9 cellular contexts compared by ENCODE assay signal in the genomic region with DNA sequence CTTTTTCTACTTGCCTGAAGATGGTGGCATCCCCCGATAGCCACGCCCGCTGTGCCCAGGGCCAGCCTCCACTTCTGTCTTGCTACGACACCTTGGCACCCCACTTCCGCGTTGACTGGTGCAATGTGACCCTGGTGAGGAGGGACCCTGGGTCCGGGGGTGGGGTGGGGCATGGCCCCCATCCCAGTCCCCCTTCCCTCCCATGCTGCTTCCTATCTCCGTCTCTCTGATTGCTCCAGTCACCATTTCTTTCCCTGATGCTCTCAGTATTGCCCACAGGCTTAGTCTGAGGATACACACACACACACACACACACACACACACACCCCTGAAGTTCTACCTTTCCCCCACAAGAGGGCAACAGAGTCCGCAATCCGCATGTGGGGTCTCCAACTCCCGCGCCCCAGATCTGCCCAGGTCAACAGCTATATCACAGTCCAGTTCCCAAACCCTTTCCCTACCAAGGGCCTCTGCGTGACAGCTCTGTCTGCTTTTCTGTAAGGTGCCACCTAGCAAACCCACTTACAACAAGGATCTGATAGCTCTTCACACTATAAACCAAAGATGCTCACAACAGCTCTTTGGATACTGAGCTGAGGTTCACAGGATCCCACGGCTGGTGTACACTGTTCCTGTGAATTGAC. TPM values are rescaled to one million over a fixed set of nuclear protein-coding genes. Genes with fewer than 3 reads are reported as not detected.
DNase-seq lines count a peak whose midpoint lies in the region; ATAC-seq, FAIRE-seq and TF ChIP-seq lines count a peak whose summit lies in the region.
"Had no signal": no experiment of that assay in that cellular context is flagged by ENCODE, and none has a peak within 500 bp of the region (broad histone marks: within the 10 kb centered on the region; RNA-seq: fewer than 3 reads in every experiment).

No MANE protein-coding gene starts in this region.

- no peaks in the 10 kb centered on the region for H3K4me1 ChIP-seq in endodermal cell (ENCODE audit: control insufficient read depth, insufficient read depth, low read length)

- H3K4me3 ChIP-seq in endodermal cell (ENCODE audit: low read length) = no peak overlapping the region

- ATAC-seq in natural killer cell treated with Interleukin-12 subunit alpha and Interleukin-12 subunit beta and Interleukin-15 and Interleukin-18, amount 100 ng/mL, for 72 hours = peak; percentile 69 to 71
- no peak for ATAC-seq in HG02840 (IDR thresholded peaks at IDR 0.05; ENCODE audit: low FRiP score, unreplicated experiment)
- ATAC-seq in HG03457 (IDR thresholded peaks at IDR 0.05; ENCODE audit: unreplicated experiment) = no peak

- H3K9me3 Mint-ChIP-seq in activated CD4-positive, alpha-beta memory T cell treated with anti-CD3 and anti-CD28 coated beads for 36 hours = no peaks in the 10 kb centered on the region
- H3K9me3 Mint-ChIP-seq in endodermal cell = no peaks in the 10 kb centered on the region
- no peaks in the 10 kb centered on the region for H3K9me3 Mint-ChIP-seq in natural killer cell treated with Interleukin-12 subunit alpha and Interleukin-12 subunit beta and Interleukin-15 and Interleukin-18, amount 100 ng/mL, for 72 hours
- H3K9me3 Mint-ChIP-seq: mesothelial cell of epicardium had no signal

- H3K36me3 Mint-ChIP-seq in activated CD4-positive, alpha-beta memory T cell treated with anti-CD3 and anti-CD28 coated beads for 36 hours = no peaks in the 10 kb centered on the region
- no peaks in the 10 kb centered on the region for H3K36me3 Mint-ChIP-seq in endodermal cell (ENCODE audit: low read depth)
- H3K36me3 Mint-ChIP-seq in natural killer cell treated with Interleukin-12 subunit alpha and Interleukin-12 subunit beta and Interleukin-15 and Interleukin-18, amount 100 ng/mL, for 72 hours = no peaks in the 10 kb centered on the region
- H3K36me3 Mint-ChIP-seq: mesothelial cell of epicardium had no signal

- H3K4me3 Mint-ChIP-seq in activated CD4-positive, alpha-beta memory T cell treated with anti-CD3 and anti-CD28 coated beads for 36 hours = peak overlapping the region; percentile 52
- no peak overlapping the region for H3K4me3 Mint-ChIP-seq in endodermal cell
- H3K4me3 Mint-ChIP-seq in natural killer cell treated with Interleukin-12 subunit alpha and Interleukin-12 subunit beta and Interleukin-15 and Interleukin-18, amount 100 ng/mL, for 72 hours = peak overlapping the region; percentile 35
- H3K4me3 Mint-ChIP-seq: mesothelial cell of epicardium had no signal

- FAIRE-seq in GM18507 (lab: Jason Lieb, UNC) = peak; percentile 87

- TF ChIP-seq CTCF in AG09319 (IDR thresholded peaks at IDR 0.05; ENCODE audit: low read depth, low read length) (peak; percentile 91), endodermal cell (conservative IDR thresholded peaks at IDR 0.05) (peak; percentile 76)

- POLR2A ChIA-PET in activated CD4-positive, alpha-beta memory T cell treated with anti-CD3 and anti-CD28 coated beads for 36 hours (lab: Charles Lee) = interaction anchor here (0.8 kb wide), 1 partner anchor 31 kb away, joined by 3 read pairs; no protein-coding TSS in a partner anchor

- no peaks in the 10 kb centered on the region for H3K27me3 ChIP-seq in endodermal cell (ENCODE audit: control insufficient read depth, insufficient read depth, low read length, poor library complexity, severe bottlenecking)

- WGBS in endodermal cell (ENCODE audit: insufficient coverage in 1 of 2, insufficient read length in 1 of 2), 2 experiments = 17 to 51% methylated on average over 7 to 14 of the region's 14 CpGs

- intact Hi-C loops in activated CD4-positive, alpha-beta memory T cell treated with anti-CD3 and anti-CD28 coated beads for 36 hours (cut with micrococcal nuclease) = loop anchor here (1.0 kb wide), 1 partner anchor 29 kb away; no protein-coding TSS in a partner anchor

- H3K9me3 ChIP-seq in endodermal cell (ENCODE audit: control insufficient read depth, low read length) = no peaks in the 10 kb centered on the region

- H3K27ac ChIP-seq in endodermal cell (ENCODE audit: low read depth, low read length) = no peak overlapping the region

- CTCF ChIA-PET in activated CD4-positive, alpha-beta memory T cell treated with anti-CD3 and anti-CD28 coated beads for 36 hours (lab: Charles Lee) = interaction anchor here (0.6 to 3.6 kb wide), 40 partner anchors 8 to 266 kb away, joined by 3 to 42 read pairs (median 6); a partner anchor contains a TSS

- H3K36me3 ChIP-seq in endodermal cell (ENCODE audit: control insufficient read depth, insufficient read depth, low read length) = no peaks in the 10 kb centered on the region

- no peak overlapping the region for H3K9ac ChIP-seq in endodermal cell (ENCODE audit: extremely low read depth, low read length, poor library complexity, severe bottlenecking)

- DNase-seq in AG09319 (ENCODE audit: extremely low read depth, low read depth) (no peak), GM18507 (ENCODE audit: extremely low spot score, insufficient read length, low read depth) (no peak), NCI-H69 (lab: John Stamatoyannopoulos, UW) (peak; percentile 77), endodermal cell (peak; percentile 98)
- peak; percentile 68 for DNase-seq in activated CD4-positive, alpha-beta memory T cell treated with anti-CD3 and anti-CD28 coated beads for 36 hours
- DNase-seq in natural killer cell treated with Interleukin-12 subunit alpha and Interleukin-12 subunit beta and Interleukin-15 and Interleukin-18, amount 100 ng/mL, for 72 hours (ENCODE audit: low spot score) = no peak

- H3K27me3 Mint-ChIP-seq in activated CD4-positive, alpha-beta memory T cell treated with anti-CD3 and anti-CD28 coated beads for 36 hours = no peaks in the 10 kb centered on the region
- peaks cover 3% of the 10 kb centered on the region for H3K27me3 Mint-ChIP-seq in endodermal cell (ENCODE audit: insufficient read depth)
- no peaks in the 10 kb centered on the region for H3K27me3 Mint-ChIP-seq in natural killer cell treated with Interleukin-12 subunit alpha and Interleukin-12 subunit beta and Interleukin-15 and Interleukin-18, amount 100 ng/mL, for 72 hours

- peaks cover 19% of the 10 kb centered on the region for H3K4me1 Mint-ChIP-seq in activated CD4-positive, alpha-beta memory T cell treated with anti-CD3 and anti-CD28 coated beads for 36 hours (ENCODE audit: low read depth)
- no peaks in the 10 kb centered on the region for H3K4me1 Mint-ChIP-seq in endodermal cell
- peaks cover 13 to 14% of the 10 kb centered on the region in 2 donors for H3K4me1 Mint-ChIP-seq in natural killer cell treated with Interleukin-12 subunit alpha and Interleukin-12 subunit beta and Interleukin-15 and Interleukin-18, amount 100 ng/mL, for 72 hours (ENCODE audit: low read depth in 2 of 2)

- H3K27ac Mint-ChIP-seq in activated CD4-positive, alpha-beta memory T cell treated with anti-CD3 and anti-CD28 coated beads for 36 hours = no peak overlapping the region
- no peak overlapping the region for H3K27ac Mint-ChIP-seq in endodermal cell
- peak overlapping the region; percentile 3 to 20 for H3K27ac Mint-ChIP-seq in natural killer cell treated with Interleukin-12 subunit alpha and Interleukin-12 subunit beta and Interleukin-15 and Interleukin-18, amount 100 ng/mL, for 72 hours
- H3K27ac Mint-ChIP-seq: mesothelial cell of epicardium had no signal

RNA-seq across cellular contexts. Expression of a gene that starts 3.4 kb away (rescaled TPM):
- total RNA-seq in activated CD4-positive, alpha-beta memory T cell treated with anti-CD3 and anti-CD28 coated beads for 36 hours = under 1 TPM in 1 of 2 experiments, not detected in 1; 0.59 TPM
- 1 to 10 TPM in 1 of 2 donors, under 1 TPM in 1; 0.51 to 2.6 TPM for total RNA-seq in endodermal cell
- 0.75 TPM for polyA plus RNA-seq in endodermal cell (2013, experiment 1 of 2)
- polyA plus RNA-seq in endodermal cell (2013, experiment 2 of 2) = 0.46 TPM
- total RNA-seq in natural killer cell treated with Interleukin-12 subunit alpha and Interleukin-12 subunit beta and Interleukin-15 and Interleukin-18, amount 100 ng/mL, for 72 hours = under 1 TPM in 1 of 2 donors, not detected in 1; 0.42 TPM
- total RNA-seq: mesothelial cell of epicardium had no signal

RNA-seq across cellular contexts. Expression of a gene that starts 18.8 kb away (rescaled TPM):
- total RNA-seq in activated CD4-positive, alpha-beta memory T cell treated with anti-CD3 and anti-CD28 coated beads for 36 hours = 10 to 100 TPM; 84.3 to 86.1 TPM
- total RNA-seq in endodermal cell = 10 to 100 TPM; 24.1 to 34.6 TPM
- 27.5 TPM for polyA plus RNA-seq in endodermal cell (2013, experiment 1 of 2)
- 28.4 TPM for polyA plus RNA-seq in endodermal cell (2013, experiment 2 of 2)
- total RNA-seq in natural killer cell treated with Interleukin-12 subunit alpha and Interleukin-12 subunit beta and Interleukin-15 and Interleukin-18, amount 100 ng/mL, for 72 hours = 100 to 1,000 TPM in 1 of 2 donors, 10 to 100 TPM in 1; 96.0 to 110 TPM

RNA-seq across cellular contexts. Expression of a gene that starts 32.2 kb away (rescaled TPM):
- 1 to 10 TPM; 2.3 to 3.7 TPM for total RNA-seq in activated CD4-positive, alpha-beta memory T cell treated with anti-CD3 and anti-CD28 coated beads for 36 hours
- total RNA-seq in endodermal cell = 10 to 100 TPM; 62.2 to 85.6 TPM
- 115 TPM for polyA plus RNA-seq in endodermal cell (2013, experiment 1 of 2)
- 126 TPM for polyA plus RNA-seq in endodermal cell (2013, experiment 2 of 2)
- total RNA-seq in natural killer cell treated with Interleukin-12 subunit alpha and Interleukin-12 subunit beta and Interleukin-15 and Interleukin-18, amount 100 ng/mL, for 72 hours = 1 to 10 TPM in 1 of 2 donors, not detected in 1; 1.7 TPM

RNA-seq across cellular contexts. Expression of a gene that starts 39.3 kb away (rescaled TPM):
- total RNA-seq in activated CD4-positive, alpha-beta memory T cell treated with anti-CD3 and anti-CD28 coated beads for 36 hours = 1 to 10 TPM; 3.4 to 3.7 TPM
- total RNA-seq in endodermal cell = 10 to 100 TPM in 1 of 2 donors, 1 to 10 TPM in 1; 9.5 to 23.2 TPM
- polyA plus RNA-seq in endodermal cell (2013, experiment 1 of 2) = 28.9 TPM
- 28.6 TPM for polyA plus RNA-seq in endodermal cell (2013, experiment 2 of 2)
- total RNA-seq in natural killer cell treated with Interleukin-12 subunit alpha and Interleukin-12 subunit beta and Interleukin-15 and Interleukin-18, amount 100 ng/mL, for 72 hours = 1 to 10 TPM; 2.6 to 5.0 TPM

Comparison
In these comparisons a context has a peak if more than half of its experiments do, and no peak if none do; other contexts are left out.
1. DNase-seq: peak in NCI-H69 (single experiment), activated CD4-positive, alpha-beta memory T cell treated with anti-CD3 and anti-CD28 coated beads for 36 hours (single experiment) and endodermal cell (single experiment); none in AG09319 (single experiment), GM18507 (single experiment) and natural killer cell treated with Interleukin-12 subunit alpha and Interleukin-12 subunit beta and Interleukin-15 and Interleukin-18, amount 100 ng/mL, for 72 hours (single experiment).
2. H3K27ac Mint-ChIP-seq: peak in natural killer cell treated with Interleukin-12 subunit alpha and Interleukin-12 subunit beta and Interleukin-15 and Interleukin-18, amount 100 ng/mL, for 72 hours (2 of 2); none in activated CD4-positive, alpha-beta memory T cell treated with anti-CD3 and anti-CD28 coated beads for 36 hours (single experiment) and endodermal cell (single experiment).
3. ATAC-seq: peak in natural killer cell treated with Interleukin-12 subunit alpha and Interleukin-12 subunit beta and Interleukin-15 and Interleukin-18, amount 100 ng/mL, for 72 hours (2 of 2); none in HG02840 (single experiment) and HG03457 (single experiment).
4. RNA of a gene that starts 32.2 kb away (total RNA-seq): 62.2 to 85.6 TPM in endodermal cell; 2.3 to 3.7 TPM in activated CD4-positive, alpha-beta memory T cell treated with anti-CD3 and anti-CD28 coated beads for 36 hours and 1.7 TPM in natural killer cell treated with Interleukin-12 subunit alpha and Interleukin-12 subunit beta and Interleukin-15 and Interleukin-18, amount 100 ng/mL, for 72 hours; every median in the first group is over 10 times any median in the second.